17 cellular contexts compared by ENCODE assay signal in genomic region chr15:64111679-64112050, GRCh38. TPM values are rescaled to one million over a fixed set of nuclear protein-coding genes. Genes with fewer than 3 reads are reported as not detected.
A peak's percentile ranks its signal among the peaks of the same experiment; 100 is the strongest.
DNase-seq lines count a peak whose midpoint lies in the region; ATAC-seq lines count a peak whose summit lies in the region.
"Had no signal": no experiment of that assay in that cellular context is flagged by ENCODE, and none has a peak within 500 bp of the region (broad histone marks: within the 10 kb centered on the region; RNA-seq: fewer than 3 reads in every experiment).

No MANE protein-coding gene starts in this region.

- 68 to 80% methylated on average over 3 of the region's 3 CpGs for WGBS in GM23248 (ENCODE audit: low coverage in 1 of 2, low lambda C conversion rate in 2 of 2, missing lambda C conversion rate in 2 of 2), 2 experiments

- H3K27ac Mint-ChIP-seq in memory B cell, result peak overlapping the region; percentile 87
- H3K27ac Mint-ChIP-seq in stimulated activated memory B cell treated with anti-CD40 and anti-IgM and Interleukin-4, amounts not matched to agents 10 μg/mL and 1 μg/mL and 100 μg/mL, for 72 hours, result peak overlapping the region; percentile 23
- H3K27ac Mint-ChIP-seq: WTC11 had no signal

- H3K4me1 ChIP-seq in GM23248 (ENCODE audit: insufficient read depth), result peaks cover 22% of the 10 kb centered on the region

- H3K27ac ChIP-seq in GM23248 (peak overlapping the region; percentile 89), angular gyrus (ENCODE audit: low read depth, low read length) (peak overlapping the region; percentile 64)
- H3K27ac ChIP-seq: C4-2B, testis had no signal

- no peaks in the 10 kb centered on the region for H3K9me3 Mint-ChIP-seq in memory B cell
- no peaks in the 10 kb centered on the region for H3K9me3 Mint-ChIP-seq in stimulated activated memory B cell treated with anti-CD40 and anti-IgM and Interleukin-4, amounts not matched to agents 10 μg/mL and 1 μg/mL and 100 μg/mL, for 72 hours
- H3K9me3 Mint-ChIP-seq: central memory CD8-positive, alpha-beta T cell; WTC11 had no signal

- H2AFZ ChIP-seq in GM23248, result no peak overlapping the region

- H3K27me3 Mint-ChIP-seq in memory B cell, result no peaks in the 10 kb centered on the region
- no peaks in the 10 kb centered on the region for H3K27me3 Mint-ChIP-seq in stimulated activated memory B cell treated with anti-CD40 and anti-IgM and Interleukin-4, amounts not matched to agents 10 μg/mL and 1 μg/mL and 100 μg/mL, for 72 hours
- H3K27me3 Mint-ChIP-seq: central memory CD8-positive, alpha-beta T cell had no signal

- no peaks in the 10 kb centered on the region for H3K9me2 ChIP-seq in GM23248 (ENCODE audit: insufficient read depth)

- peaks cover 22% of the 10 kb centered on the region for H3K36me3 Mint-ChIP-seq in memory B cell
- H3K36me3 Mint-ChIP-seq in stimulated activated memory B cell treated with anti-CD40 and anti-IgM and Interleukin-4, amounts not matched to agents 10 μg/mL and 1 μg/mL and 100 μg/mL, for 72 hours, result peaks cover 28% of the 10 kb centered on the region

- ATAC-seq in memory B cell (ENCODE audit: low read depth) (no peak), HG02870 (IDR thresholded peaks at IDR 0.05; ENCODE audit: unreplicated experiment) (no peak), left cardiac atrium (no peak), GM21528 (IDR thresholded peaks at IDR 0.05; ENCODE audit: low FRiP score, unreplicated experiment) (no peak)
- no peak for ATAC-seq in stimulated activated memory B cell treated with anti-CD40 and anti-IgM and Interleukin-4, amounts not matched to agents 10 μg/mL and 1 μg/mL and 100 μg/mL, for 72 hours
- ATAC-seq: Panc1, WTC11 had no signal

- in situ Hi-C loops in GM23248 (cut with MboI), result no loop called here

- no peaks in the 10 kb centered on the region; the same call in 1 of the 2 replicates for H4K20me1 ChIP-seq in GM23248 (ENCODE audit: insufficient read depth)

- H3K4me3 Mint-ChIP-seq in memory B cell, result no peak overlapping the region
- H3K4me3 Mint-ChIP-seq in stimulated activated memory B cell treated with anti-CD40 and anti-IgM and Interleukin-4, amounts not matched to agents 10 μg/mL and 1 μg/mL and 100 μg/mL, for 72 hours, result no peak overlapping the region
- H3K4me3 Mint-ChIP-seq: WTC11 had no signal

- no peak overlapping the region for H3K4me2 ChIP-seq in GM23248 (ENCODE audit: unreplicated experiment)

- H3F3A ChIP-seq in GM23248 (ENCODE audit: insufficient read depth), result peaks cover 20% of the 10 kb centered on the region; the same call in 1 of the 2 replicates

- no peaks in the 10 kb centered on the region for H3K27me3 ChIP-seq in GM23248 (replicated peaks; ENCODE audit: insufficient read depth)
- H3K27me3 ChIP-seq: heart left ventricle, testis had no signal

- no peaks in the 10 kb centered on the region for H3K9me3 ChIP-seq in GM23248 (ENCODE audit: low read depth)
- H3K9me3 ChIP-seq: heart left ventricle, testis had no signal

- peaks cover 15% of the 10 kb centered on the region for H3K36me3 ChIP-seq in GM23248 (ENCODE audit: low read depth)

- H3K4me3 ChIP-seq in GM23248, result no peak overlapping the region
- H3K4me3 ChIP-seq: heart left ventricle, testis had no signal

- no peak overlapping the region for H3K9ac ChIP-seq in GM23248

- intact Hi-C loops in left cardiac atrium (cut with DNase I), result no loop called here

- H3K79me2 ChIP-seq in GM23248 (ENCODE audit: insufficient read depth), result peaks cover 91% of the 10 kb centered on the region

- DNase-seq in GM23248 (no peak), memory B cell (ENCODE audit: low spot score in 2 of 2) (no peak), left cardiac atrium (no peak)
- DNase-seq: activated CD8-positive, alpha-beta memory T cell treated with anti-CD3 and anti-CD28 coated beads, Interleukin-2, amount 50 U/mL, for 48 hours; heart left ventricle; kidney glomerular epithelial cell; NCI-H1694; testis had no signal

- H3K4me1 Mint-ChIP-seq in memory B cell, result peaks cover 35% of the 10 kb centered on the region
- H3K4me1 Mint-ChIP-seq in stimulated activated memory B cell treated with anti-CD40 and anti-IgM and Interleukin-4, amounts not matched to agents 10 μg/mL and 1 μg/mL and 100 μg/mL, for 72 hours, result peaks cover 56% of the 10 kb centered on the region

RNA-seq across cellular contexts. Expression of gene SNX1, which starts 15.9 kb away (rescaled TPM):
- total RNA-seq in GM23248 (2014; rRNA removed; shearing (Covaris generic)), result 34.9 and 40.5 TPM in 2 replicates
- polyA plus RNA-seq in GM23248 (2016; fragmentation: Nextera tagmentation; extraction: Ambion mirVana), result 102 and 103 TPM in 2 replicates
- total RNA-seq in left cardiac atrium, result 100 to 1,000 TPM in 1 of 2 donors, 10 to 100 TPM in 1; 92.7 to 108 TPM

RNA-seq across cellular contexts. Expression of gene CIAO2A, which starts 18.0 kb away (rescaled TPM):
- 40.5 and 53.9 TPM in 2 replicates for total RNA-seq in GM23248 (2014; rRNA removed; shearing (Covaris generic))
- 93.2 and 93.8 TPM in 2 replicates for polyA plus RNA-seq in GM23248 (2016; fragmentation: Nextera tagmentation; extraction: Ambion mirVana)
- total RNA-seq in left cardiac atrium, result 10 to 100 TPM; 49.1 to 55.2 TPM

RNA-seq across cellular contexts. Expression of gene SNX22, which starts 39.9 kb away (rescaled TPM):
- not detected in 2 replicates for total RNA-seq in GM23248 (2014; rRNA removed; shearing (Covaris generic))
- 0.66 and 0.94 TPM in 2 replicates for polyA plus RNA-seq in GM23248 (2016; fragmentation: Nextera tagmentation; extraction: Ambion mirVana)
- 10 to 100 TPM; 28.9 to 29.8 TPM for total RNA-seq in left cardiac atrium
- total RNA-seq: Daoy had no signal

RNA-seq across cellular contexts. Expression of gene PPIB, which starts 51.2 kb away (rescaled TPM):
- total RNA-seq in GM23248 (2014; rRNA removed; shearing (Covaris generic)), result 994 and 1,188 TPM in 2 replicates
- polyA plus RNA-seq in GM23248 (2016; fragmentation: Nextera tagmentation; extraction: Ambion mirVana), result 1,748 and 1,763 TPM in 2 replicates
- 100 to 1,000 TPM; 256 to 257 TPM for total RNA-seq in left cardiac atrium

Comparison
In these comparisons a context has a peak if more than half of its experiments do, and no peak if none do; other contexts are left out.
1. RNA of gene SNX22, which starts 39.9 kb away (total RNA-seq): 28.9 to 29.8 TPM in left cardiac atrium; not detected in GM23248; every median in the first group is over 10 times any median in the second.